Comparison of ENCODE assay signal across 30 cellular contexts in the genomic region with DNA sequence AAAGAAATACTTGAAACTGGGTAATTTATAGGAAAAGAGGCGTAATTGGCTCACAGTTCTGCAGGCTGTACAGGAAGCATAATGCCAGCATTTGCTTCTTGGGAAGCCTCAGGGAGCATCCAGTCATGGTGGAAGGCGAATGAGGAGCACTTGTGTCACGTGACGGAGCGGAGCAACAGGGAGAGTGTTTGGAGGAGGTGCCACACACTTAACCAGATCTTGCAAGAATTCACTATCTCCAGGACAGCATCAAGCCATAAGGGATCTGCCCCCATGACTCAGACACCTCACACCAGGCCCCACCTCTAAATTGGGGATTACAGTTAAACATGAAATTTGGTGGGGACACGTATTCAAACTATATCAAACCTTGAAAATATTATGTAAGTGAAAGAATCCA.
"Had no signal": no experiment of that assay in that cellular context is flagged by ENCODE, and none has a peak within 500 bp of the region (broad histone marks: within the 10 kb centered on the region; RNA-seq: fewer than 3 reads in every experiment).

No MANE protein-coding gene starts in this region.

- H3K27me3 ChIP-seq: neutrophil, ovary, suprapubic skin, testis, tibial artery, transverse colon, upper lobe of right lung, uterus had no signal

- H3K36me3 ChIP-seq: neutrophil, ovary, spleen, suprapubic skin, transverse colon, upper lobe of right lung, uterus had no signal

- H3K9me3 ChIP-seq: neutrophil, ovary, psoas muscle, suprapubic skin, testis, tibial artery, transverse colon, upper lobe of right lung, uterus had no signal

- H3K4me3 ChIP-seq: ovary, psoas muscle, skin epidermis, smooth muscle cell, spleen, suprapubic skin, testis, tibial artery, transverse colon, upper lobe of right lung, uterus had no signal

- DNase-seq: naive thymus-derived CD8-positive, alpha-beta T cell; nephron progenitor cell; nucleus accumbens; ovary; posterior cingulate gyrus; psoas muscle; right cardiac atrium; spleen; stimulated activated CD4-positive, alpha-beta T cell treated with anti-CD3 and anti-CD28 coated beads, Interleukin-12 subunit alpha, Interleukin-12 subunit beta, amount 100 ng/mL, for 4 hours; stimulated activated CD4-positive, alpha-beta T cell treated with anti-CD3 and anti-CD28 coated beads, Interleukin-1b, Interleukin-23, amount 100 ng/mL, for 48 hours; stimulated activated CD4-positive, alpha-beta T cell treated with anti-CD3 and anti-CD28 coated beads, Interleukin-4, amount 100 ng/mL, for 1 hour; stimulated activated CD4-positive, alpha-beta T cell treated with anti-CD3 and anti-CD28 coated beads, Interleukin-4, amount 100 ng/mL, for 4 hours; stimulated activated CD8-positive, alpha-beta memory T cell treated with anti-CD3 and anti-CD28 coated beads, Interleukin-4, amount 100 ng/mL, for 48 hours; stimulated activated naive CD4-positive, alpha-beta T cell; stimulated activated naive CD8-positive, alpha-beta T cell treated with anti-CD3 and anti-CD28 coated beads, Interleukin-15, amount 100 ng/mL, for 72 hours; stimulated activated naive CD8-positive, alpha-beta T cell treated with anti-CD3 and anti-CD28 coated beads, Interleukin-15, Interleukin-2, amounts not matched to agents 100 U/mL and 50 U/mL, for 24 hours; substantia nigra; testis; tibial artery; transverse colon; upper lobe of right lung; uterus had no signal

- H3K9ac ChIP-seq: parathyroid adenoma had no signal

- ATAC-seq: naive thymus-derived CD8-positive, alpha-beta T cell; natural killer cell treated with Interleukin-12 subunit alpha and Interleukin-12 subunit beta and Interleukin-15 and Interleukin-18, amount 100 ng/mL, for 72 hours; psoas muscle; right cardiac atrium; sciatic nerve; stimulated activated memory B cell treated with anti-CD40 and anti-IgM and Interleukin-4, amounts not matched to agents 10 μg/mL and 1 μg/mL and 100 μg/mL, for 72 hours; stimulated activated naive CD8-positive, alpha-beta T cell treated with anti-CD3 and anti-CD28 coated beads, Interleukin-15, amount 100 ng/mL, for 72 hours; stimulated activated naive CD8-positive, alpha-beta T cell treated with anti-CD3 and anti-CD28 coated beads, Interleukin-15, Interleukin-2, amounts not matched to agents 100 U/mL and 50 U/mL, for 24 hours; upper lobe of right lung had no signal

- H2AFZ ChIP-seq: parathyroid adenoma had no signal

- H3K4me1 ChIP-seq: psoas muscle, spleen, suprapubic skin, testis, transverse colon, upper lobe of right lung, uterus had no signal

- H3K79me2 ChIP-seq: parathyroid adenoma had no signal

- H3K4me2 ChIP-seq: smooth muscle cell had no signal

- H3K27ac ChIP-seq: neutrophil, ovary, parathyroid adenoma, psoas muscle, skin epidermis, spleen, suprapubic skin, testis, tibial artery, transverse colon, upper lobe of right lung, uterus had no signal
